ENCODE assay signal across 1 cellular context in genomic region chr16:2161911-2162310, GRCh38.
TF ChIP-seq lines count a peak whose summit lies in the region.

No MANE protein-coding gene starts in this region.

TF ChIP-seq in IMR-90, 13 proteins besides CTCF, POLR2A, EP300 and RAD21:
- TF ChIP-seq CEBPB (IDR thresholded peaks at IDR 0.05; ENCODE audit: low read depth, low read length) (no peak), FOS (IDR thresholded peaks at IDR 0.05; ENCODE audit: low read depth, low read length) (no peak), MAZ (IDR thresholded peaks at IDR 0.05; ENCODE audit: borderline replicate concordance, low read depth, low read length) (no peak), RCOR1 (IDR thresholded peaks at IDR 0.05; ENCODE audit: insufficient replicate concordance, low read length) (no peak), MXI1 (IDR thresholded peaks at IDR 0.05; ENCODE audit: borderline replicate concordance, low read depth, low read length) (no peak), NFE2L2 (IDR thresholded peaks at IDR 0.05; ENCODE audit: low read depth, low read length) (no peak), USF2 (IDR thresholded peaks at IDR 0.05; ENCODE audit: low read depth, low read length) (no peak), SMC3 (IDR thresholded peaks at IDR 0.05; ENCODE audit: low read depth, low read length) (no peak), ELK1 (IDR thresholded peaks at IDR 0.05; ENCODE audit: borderline replicate concordance, low read depth, low read length) (no peak), MAFK (IDR thresholded peaks at IDR 0.05; ENCODE audit: low read depth, low read length) (no peak), RFX5 (IDR thresholded peaks at IDR 0.05; ENCODE audit: low read depth, low read length) (no peak)
